10 cellular contexts compared by ENCODE assay signal in the genomic region with DNA sequence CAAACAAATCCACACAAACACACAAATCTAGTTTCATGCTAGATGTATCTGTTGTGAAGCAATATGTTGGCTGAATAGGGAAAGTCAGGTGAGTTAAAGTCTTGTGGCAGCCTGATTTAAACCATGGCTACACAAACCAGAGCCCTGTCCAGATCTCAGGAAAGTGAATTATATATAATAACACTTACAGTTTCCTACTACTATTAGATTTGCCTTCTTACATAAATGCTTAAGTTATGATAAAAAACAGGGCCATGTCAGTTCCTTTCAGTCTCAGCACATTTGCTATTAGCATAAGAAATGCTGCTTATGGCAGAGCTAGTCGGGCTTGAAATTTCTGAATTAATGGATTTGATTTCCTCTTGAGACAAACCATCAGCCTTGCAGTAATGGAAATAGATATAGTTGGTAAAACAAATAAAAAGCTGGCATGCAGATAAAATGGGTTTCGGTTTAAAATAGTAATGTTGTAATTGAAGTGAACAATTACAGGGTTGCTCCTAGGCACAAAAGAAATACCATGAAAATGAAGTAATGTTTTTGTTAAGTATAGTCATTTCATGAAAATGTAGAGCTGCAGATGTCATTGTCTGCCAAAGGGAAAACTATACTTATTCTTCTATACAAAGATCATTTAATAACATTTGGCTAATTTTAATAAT.
DNase-seq lines count a peak whose midpoint lies in the region; ATAC-seq, FAIRE-seq and TF ChIP-seq lines count a peak whose summit lies in the region.
"Had no signal": no experiment of that assay in that cellular context is flagged by ENCODE, and none has a peak within 500 bp of the region (broad histone marks: within the 10 kb centered on the region; RNA-seq: fewer than 3 reads in every experiment).

No MANE protein-coding gene starts in this region.

- peak overlapping the region; percentile 79 for H3K9ac ChIP-seq in skeletal muscle satellite cell (ENCODE audit: low read depth, low read length)

- peak overlapping the region; percentile 89 for H3K27ac ChIP-seq in HEK293 (ENCODE audit: extremely low read depth, low read depth, low read length)

- H3K4me1 ChIP-seq in HEK293 (ENCODE audit: control insufficient read depth, insufficient read depth, low read length), result peaks cover 36% of the 10 kb centered on the region
- peaks cover 48% of the 10 kb centered on the region for H3K4me1 ChIP-seq in skeletal muscle satellite cell (ENCODE audit: control insufficient read depth, insufficient read depth, low read length)

- H3K27me3 ChIP-seq in skeletal muscle satellite cell (ENCODE audit: control insufficient read depth, insufficient read depth, low read length), result no peaks in the 10 kb centered on the region

- peak overlapping the region; percentile 75 for H3K4me2 ChIP-seq in skeletal muscle satellite cell (ENCODE audit: low read length)

- POLR2A ChIA-PET in HEK293 (lab: Yijun Ruan, JAX), result interaction anchor here (1.2 to 3.6 kb wide), 5 partner anchors 9 to 749 kb away, joined by 3 to 19 read pairs (median 4); a partner anchor contains a TSS

- no peak for TF ChIP-seq CTCF in HEK293 (tag by site-specific recombination; IDR thresholded peaks at IDR 0.05)

- CTCF ChIA-PET in HEK293 (lab: Yijun Ruan, JAX), result interaction anchor here (0.6 to 1.3 kb wide), 6 partner anchors 14 to 515 kb away, joined by 3 to 6 read pairs (median 3); no protein-coding TSS in a partner anchor

- DNase-seq in RCC 7860 (ENCODE audit: low spot score) (peak; percentile 93), fibroblast of the conjunctiva (ENCODE audit: low read depth) (peak; percentile 72)
- DNase-seq: activated CD4-positive, alpha-beta T cell treated with anti-CD3 and anti-CD28 coated beads, Interleukin-2, amount 10 ng/mL, durations not matched to agents 7 days and 5 days had no signal

- no peaks in the 10 kb centered on the region for H3K9me3 ChIP-seq in HEK293 (ENCODE audit: control insufficient read depth, insufficient read depth, low read depth, low read length)
- no peaks in the 10 kb centered on the region for H3K9me3 ChIP-seq in skeletal muscle satellite cell (replicated peaks; ENCODE audit: low read length)

- FAIRE-seq in RCC 7860 (lab: Jason Lieb, UNC), result peak; percentile 93

- no peak for ATAC-seq in HG02840 (IDR thresholded peaks at IDR 0.05; ENCODE audit: low FRiP score, unreplicated experiment)
- no peak for ATAC-seq in HG03460 (IDR thresholded peaks at IDR 0.05; ENCODE audit: unreplicated experiment)
- no peak for ATAC-seq in HG03439 (IDR thresholded peaks at IDR 0.05; ENCODE audit: unreplicated experiment)
- no peak for ATAC-seq in HG02798 (IDR thresholded peaks at IDR 0.05; ENCODE audit: poor library complexity, unreplicated experiment)

- H3K36me3 ChIP-seq in HEK293 (ENCODE audit: control insufficient read depth in 2 of 2, insufficient read depth in 1 of 2, low read length in 2 of 2) (no peaks in the 10 kb centered on the region), skeletal muscle satellite cell (ENCODE audit: insufficient read depth, low read length) (no peaks in the 10 kb centered on the region)
- H3K36me3 ChIP-seq: HAP-1 had no signal

- H3K4me3 ChIP-seq in HEK293 (ENCODE audit: low read depth, low read length), result no peak overlapping the region
- H3K4me3 ChIP-seq in skeletal muscle satellite cell (ENCODE audit: low read length), result peak overlapping the region; percentile 27
- H3K4me3 ChIP-seq: HAP-1 had no signal

TF ChIP-seq in HEK293, 187 proteins besides CTCF, POLR2A, EP300 and RAD21 (continues in another document):
- TF ChIP-seq, protein P1, sequence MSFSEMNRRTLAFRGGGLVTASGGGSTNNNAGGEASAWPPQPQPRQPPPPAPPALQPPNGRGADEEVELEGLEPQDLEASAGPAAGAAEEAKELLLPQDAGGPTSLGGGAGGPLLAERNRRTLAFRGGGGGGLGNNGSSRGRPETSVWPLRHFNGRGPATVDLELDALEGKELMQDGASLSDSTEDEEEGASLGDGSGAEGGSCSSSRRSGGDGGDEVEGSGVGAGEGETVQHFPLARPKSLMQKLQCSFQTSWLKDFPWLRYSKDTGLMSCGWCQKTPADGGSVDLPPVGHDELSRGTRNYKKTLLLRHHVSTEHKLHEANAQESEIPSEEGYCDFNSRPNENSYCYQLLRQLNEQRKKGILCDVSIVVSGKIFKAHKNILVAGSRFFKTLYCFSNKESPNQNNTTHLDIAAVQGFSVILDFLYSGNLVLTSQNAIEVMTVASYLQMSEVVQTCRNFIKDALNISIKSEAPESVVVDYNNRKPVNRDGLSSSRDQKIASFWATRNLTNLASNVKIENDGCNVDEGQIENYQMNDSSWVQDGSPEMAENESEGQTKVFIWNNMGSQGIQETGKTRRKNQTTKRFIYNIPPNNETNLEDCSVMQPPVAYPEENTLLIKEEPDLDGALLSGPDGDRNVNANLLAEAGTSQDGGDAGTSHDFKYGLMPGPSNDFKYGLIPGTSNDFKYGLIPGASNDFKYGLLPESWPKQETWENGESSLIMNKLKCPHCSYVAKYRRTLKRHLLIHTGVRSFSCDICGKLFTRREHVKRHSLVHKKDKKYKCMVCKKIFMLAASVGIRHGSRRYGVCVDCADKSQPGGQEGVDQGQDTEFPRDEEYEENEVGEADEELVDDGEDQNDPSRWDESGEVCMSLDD (tag by site-specific recombination; IDR thresholded peaks at IDR 0.05), result no peak
- TF ChIP-seq ZNF76 (tag by site-specific recombination; IDR thresholded peaks at IDR 0.05; ENCODE audit: borderline replicate concordance, low read depth) (0 out of 2 replicates have a peak, but pooled peaks have one; percentile 16), ZNF23 (tag by site-specific recombination; IDR thresholded peaks at IDR 0.05; ENCODE audit: borderline replicate concordance) (no peak), MZF1 (tag by site-specific recombination; IDR thresholded peaks at IDR 0.05; ENCODE audit: borderline replicate concordance) (no peak), REPIN1 (tag by site-specific recombination; IDR thresholded peaks at IDR 0.05; ENCODE audit: low read depth) (no peak), ZNF600 (tag by site-specific recombination; IDR thresholded peaks at IDR 0.05) (no peak), ZNF184 (tag by site-specific recombination; IDR thresholded peaks at IDR 0.05) (0 out of 2 replicates have a peak, but pooled peaks have one; percentile 22), ZNF837 (tag by site-specific recombination; IDR thresholded peaks at IDR 0.05) (no peak), ZNF707 (tag by site-specific recombination; IDR thresholded peaks at IDR 0.05) (no peak), BCL11B (tag by site-specific recombination; IDR thresholded peaks at IDR 0.05; ENCODE audit: low read depth) (no peak; the same call in 1 of the 2 replicates), ZNF660 (tag by site-specific recombination; IDR thresholded peaks at IDR 0.05) (no peak), ZBTB17 (tag by site-specific recombination; IDR thresholded peaks at IDR 0.05) (no peak; the same call in 1 of the 2 replicates), ZNF558 (tag by site-specific recombination; IDR thresholded peaks at IDR 0.05) (0 out of 2 replicates have a peak, but pooled peaks have one; percentile 27), ZNF514 (tag by site-specific recombination; IDR thresholded peaks at IDR 0.05) (no peak), ZNF555 (tag by site-specific recombination; conservative IDR thresholded peaks at IDR 0.05) (no peak), KLF8 (tag by site-specific recombination; IDR thresholded peaks at IDR 0.05) (peak; percentile 65; the same call in 1 of the 2 replicates), ZFP3 (tag by site-specific recombination; IDR thresholded peaks at IDR 0.05; ENCODE audit: low read depth) (no peak)
- TF ChIP-seq, protein P2, sequence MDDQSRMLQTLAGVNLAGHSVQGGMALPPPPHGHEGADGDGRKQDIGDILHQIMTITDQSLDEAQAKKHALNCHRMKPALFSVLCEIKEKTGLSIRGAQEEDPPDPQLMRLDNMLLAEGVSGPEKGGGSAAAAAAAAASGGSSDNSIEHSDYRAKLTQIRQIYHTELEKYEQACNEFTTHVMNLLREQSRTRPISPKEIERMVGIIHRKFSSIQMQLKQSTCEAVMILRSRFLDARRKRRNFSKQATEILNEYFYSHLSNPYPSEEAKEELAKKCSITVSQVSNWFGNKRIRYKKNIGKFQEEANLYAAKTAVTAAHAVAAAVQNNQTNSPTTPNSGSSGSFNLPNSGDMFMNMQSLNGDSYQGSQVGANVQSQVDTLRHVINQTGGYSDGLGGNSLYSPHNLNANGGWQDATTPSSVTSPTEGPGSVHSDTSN (CRISPR knock-in tag; IDR thresholded peaks at IDR 0.05), result no peak
- TF ChIP-seq, protein P3, sequence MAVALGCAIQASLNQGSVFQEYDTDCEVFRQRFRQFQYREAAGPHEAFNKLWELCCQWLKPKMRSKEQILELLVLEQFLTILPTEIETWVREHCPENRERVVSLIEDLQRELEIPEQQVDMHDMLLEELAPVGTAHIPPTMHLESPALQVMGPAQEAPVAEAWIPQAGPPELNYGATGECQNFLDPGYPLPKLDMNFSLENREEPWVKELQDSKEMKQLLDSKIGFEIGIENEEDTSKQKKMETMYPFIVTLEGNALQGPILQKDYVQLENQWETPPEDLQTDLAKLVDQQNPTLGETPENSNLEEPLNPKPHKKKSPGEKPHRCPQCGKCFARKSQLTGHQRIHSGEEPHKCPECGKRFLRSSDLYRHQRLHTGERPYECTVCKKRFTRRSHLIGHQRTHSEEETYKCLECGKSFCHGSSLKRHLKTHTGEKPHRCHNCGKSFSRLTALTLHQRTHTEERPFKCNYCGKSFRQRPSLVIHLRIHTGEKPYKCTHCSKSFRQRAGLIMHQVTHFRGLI (tag by site-specific recombination; IDR thresholded peaks at IDR 0.05), result peak; percentile 21; the same call in 1 of the 2 replicates
- TF ChIP-seq, protein P4, sequence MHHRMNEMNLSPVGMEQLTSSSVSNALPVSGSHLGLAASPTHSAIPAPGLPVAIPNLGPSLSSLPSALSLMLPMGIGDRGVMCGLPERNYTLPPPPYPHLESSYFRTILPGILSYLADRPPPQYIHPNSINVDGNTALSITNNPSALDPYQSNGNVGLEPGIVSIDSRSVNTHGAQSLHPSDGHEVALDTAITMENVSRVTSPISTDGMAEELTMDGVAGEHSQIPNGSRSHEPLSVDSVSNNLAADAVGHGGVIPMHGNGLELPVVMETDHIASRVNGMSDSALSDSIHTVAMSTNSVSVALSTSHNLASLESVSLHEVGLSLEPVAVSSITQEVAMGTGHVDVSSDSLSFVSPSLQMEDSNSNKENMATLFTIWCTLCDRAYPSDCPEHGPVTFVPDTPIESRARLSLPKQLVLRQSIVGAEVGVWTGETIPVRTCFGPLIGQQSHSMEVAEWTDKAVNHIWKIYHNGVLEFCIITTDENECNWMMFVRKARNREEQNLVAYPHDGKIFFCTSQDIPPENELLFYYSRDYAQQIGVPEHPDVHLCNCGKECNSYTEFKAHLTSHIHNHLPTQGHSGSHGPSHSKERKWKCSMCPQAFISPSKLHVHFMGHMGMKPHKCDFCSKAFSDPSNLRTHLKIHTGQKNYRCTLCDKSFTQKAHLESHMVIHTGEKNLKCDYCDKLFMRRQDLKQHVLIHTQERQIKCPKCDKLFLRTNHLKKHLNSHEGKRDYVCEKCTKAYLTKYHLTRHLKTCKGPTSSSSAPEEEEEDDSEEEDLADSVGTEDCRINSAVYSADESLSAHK (tag by site-specific recombination; IDR thresholded peaks at IDR 0.05), result peak; percentile 65; the same call in 1 of the 2 replicates
